ENCODE assay signal across 8 cellular contexts in genomic region chr1:230426246-230427101, GRCh38. TPM values are rescaled to one million over a fixed set of nuclear protein-coding genes. Genes with fewer than 3 reads are reported as not detected.
DNase-seq lines count a peak whose midpoint lies in the region; ATAC-seq and TF ChIP-seq lines count a peak whose summit lies in the region.

PGBD5 (minus strand) TSS chr1:230426332; CDS start chr1:230425928, 404 bp downstream.

- H3K27me3 Mint-ChIP-seq in IgD-negative memory B cell: peaks cover 47% of the 10 kb centered on the region

- ATAC-seq in GM21529 (IDR thresholded peaks at IDR 0.05; ENCODE audit: unreplicated experiment) (peak; percentile 86), Panc1 (peak; percentile 95)

- DNase-seq in DMS 273 treated with DMSO at 0.1 percent for 48 hours (lab: John Stamatoyannopoulos, UW) (peak; percentile 54), Panc1 (ENCODE audit: low read depth, low spot score) (no peak), foreskin melanocyte (peak; percentile 23), testis (peak; percentile 79)
- peak; percentile 82 for DNase-seq in activated effector memory CD4-positive, alpha-beta T cell treated with anti-CD3 and anti-CD28 coated beads, Interleukin-2, amount 50 U/mL, for 16 hours

- H3K4me1 ChIP-seq in Panc1 (ENCODE audit: control insufficient read depth, insufficient read depth, low read length) (no peaks in the 10 kb centered on the region; the same call in 1 of the 2 replicates), neutrophil (ENCODE audit: control insufficient read depth in 1 of 2, insufficient read depth in 1 of 2, low read depth in 1 of 2, low read length in 1 of 2) (peaks cover 3 to 5% of the 10 kb centered on the region in 2 experiments), testis (peaks cover 18% of the 10 kb centered on the region)

- POLR2A ChIA-PET in Panc1 (lab: Charles Lee): no interaction called here

- H3K27me3 ChIP-seq in Panc1 (ENCODE audit: control insufficient read depth, insufficient read depth, low read length): peaks cover 50% of the 10 kb centered on the region
- H3K27me3 ChIP-seq in neutrophil: peaks cover 97% of the 10 kb centered on the region
- H3K27me3 ChIP-seq in testis: no peaks in the 10 kb centered on the region

- in situ Hi-C loops in Panc1 (cut with HindIII; ENCODE audit: low pct_unique_long_range_greater_than_20kb, low sequenced_read_pairs): no loop called here

- H3K4me1 Mint-ChIP-seq in IgD-negative memory B cell: peaks cover 3 to 8% (median 6%) of the 10 kb centered on the region in 3 donors

- no peak for TF ChIP-seq POLR2A in testis (IDR thresholded peaks at IDR 0.05)

- CTCF ChIA-PET in Panc1 (lab: Charles Lee): interaction anchor here (0.6 kb wide), 1 partner anchor 327 kb away, joined by 3 read pairs; no protein-coding TSS in a partner anchor

- peak within 1 kb of the TSS; percentile 58 to 79 (median 74) for H3K4me3 Mint-ChIP-seq in IgD-negative memory B cell

- H3K4me3 ChIP-seq in Panc1 (ENCODE audit: low read depth in 2 of 2, low read length in 2 of 2) (peak within 1 kb of the TSS; percentile 24 to 42), neutrophil (ENCODE audit: low read depth in 1 of 2, low read length in 1 of 2) (peak within 1 kb of the TSS; percentile 35 to 61), testis (peak within 1 kb of the TSS; percentile 40 to 54)

- intact Hi-C loops in Panc1 (cut with micrococcal nuclease; ENCODE audit: unreplicated experiment) (no loop called here), testis (cut with DNase I; ENCODE audit: low total_unique reads) (no loop called here)

- no peaks in the 10 kb centered on the region for H3K36me3 Mint-ChIP-seq in IgD-negative memory B cell

- H3K36me3 ChIP-seq in Panc1 (ENCODE audit: control insufficient read depth, insufficient read depth, low read length): no peaks in the 10 kb centered on the region
- H3K36me3 ChIP-seq in neutrophil: no peaks in the 10 kb centered on the region
- no peaks in the 10 kb centered on the region for H3K36me3 ChIP-seq in testis (ENCODE audit: low read depth, missing control alignments)

- H3K9me3 Mint-ChIP-seq in IgD-negative memory B cell: peaks cover 3 to 6% (median 4%) of the 10 kb centered on the region in 3 donors

- no TSS peak for BruUV-seq in Panc1 (replicated peaks; lab: Mats Ljungman, UMichigan)

- TF ChIP-seq CTCF in Panc1 (IDR thresholded peaks at IDR 0.05) (no peak), neutrophil (IDR thresholded peaks at IDR 0.05) (no peak), testis (IDR thresholded peaks at IDR 0.05) (no peak)

- H3K9me3 ChIP-seq in Panc1 (ENCODE audit: control insufficient read depth, insufficient read depth, low read depth, low read length): no peaks in the 10 kb centered on the region
- no peaks in the 10 kb centered on the region for H3K9me3 ChIP-seq in neutrophil
- H3K9me3 ChIP-seq in testis: no peaks in the 10 kb centered on the region

- WGBS in testis, 2 donors: 1% methylated on average over 11 to 53 of the region's 93 CpGs

- H3K27ac ChIP-seq in Panc1 (ENCODE audit: low read length) (no peak within 1 kb of the TSS), neutrophil (no peak within 1 kb of the TSS), testis (no peak within 1 kb of the TSS)

- peak within 1 kb of the TSS in 2 of 3 donors; percentile 78 to 84 for H3K27ac Mint-ChIP-seq in IgD-negative memory B cell

RNA-seq across cellular contexts. Expression of gene PGBD5, which starts in this region (rescaled TPM):
- not detected for polyA plus RNA-seq in IgD-negative memory B cell
- total RNA-seq in Panc1 (2021; ENCODE audit: unreplicated experiment): 0.05 TPM
- polyA plus RNA-seq in Panc1 (2012; ENCODE audit: insufficient read length): 0.02 TPM
- total RNA-seq in testis: 10 to 100 TPM; 14.3 to 28.1 TPM
- 16.0 TPM for polyA plus RNA-seq in testis (ENCODE audit: insufficient read depth, low read depth, low replicate concordance)

Comparison
In these comparisons a context has a peak if more than half of its experiments do, and no peak if none do; other contexts are left out.
1. RNA of gene PGBD5 (total RNA-seq): 14.3 to 28.1 TPM in testis; 0.05 TPM in Panc1 (single experiment); every median in the first group is over 10 times any median in the second.
2. RNA of gene PGBD5 (polyA plus RNA-seq): 16.0 TPM in testis (single experiment); not detected in IgD-negative memory B cell (single experiment); every median in the first group is over 10 times any median in the second.
3. Peak in ATAC-seq and H3K4me3 ChIP-seq in Panc1; RNA of the gene not detected or under 1 TPM.
4. Peak in every context shown above with its lines, with median percentiles within 50 percentile points of each other: H3K4me3 ChIP-seq.